Comparison of ENCODE assay signal across 2 cellular contexts in genomic region chr12:120252071-120252906, GRCh38.
TF ChIP-seq lines count a peak whose summit lies in the region.

No MANE protein-coding gene starts in this region.

TF ChIP-seq in HCT116, 20 proteins besides CTCF, POLR2A, EP300 and RAD21:
- TF ChIP-seq ZFX (IDR thresholded peaks at IDR 0.05) = no peak
- TF ChIP-seq CBX3 (IDR thresholded peaks at IDR 0.05; ENCODE audit: low read depth) = no peak
- TF ChIP-seq ATF3 (IDR thresholded peaks at IDR 0.05) = no peak
- no peak for TF ChIP-seq SRF (IDR thresholded peaks at IDR 0.05; ENCODE audit: low read depth)
- no peak for TF ChIP-seq ZBTB33 (IDR thresholded peaks at IDR 0.05; ENCODE audit: extremely low read depth, insufficient replicate concordance, low read length)
- TF ChIP-seq POLR2AphosphoS5 (IDR thresholded peaks at IDR 0.05; ENCODE audit: low read depth, low read length) = no peak
- no peak for TF ChIP-seq ZNF274 (IDR thresholded peaks at IDR 0.05; ENCODE audit: low read depth, low read length)
- TF ChIP-seq, protein P1, sequence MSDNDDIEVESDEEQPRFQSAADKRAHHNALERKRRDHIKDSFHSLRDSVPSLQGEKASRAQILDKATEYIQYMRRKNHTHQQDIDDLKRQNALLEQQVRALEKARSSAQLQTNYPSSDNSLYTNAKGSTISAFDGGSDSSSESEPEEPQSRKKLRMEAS (IDR thresholded peaks at IDR 0.05) = no peak
- no peak for TF ChIP-seq EZH2phosphoT487 (IDR thresholded peaks at IDR 0.05; ENCODE audit: borderline replicate concordance)
- TF ChIP-seq EZH2 (IDR thresholded peaks at IDR 0.05) = no peak
- TF ChIP-seq, protein P2, sequence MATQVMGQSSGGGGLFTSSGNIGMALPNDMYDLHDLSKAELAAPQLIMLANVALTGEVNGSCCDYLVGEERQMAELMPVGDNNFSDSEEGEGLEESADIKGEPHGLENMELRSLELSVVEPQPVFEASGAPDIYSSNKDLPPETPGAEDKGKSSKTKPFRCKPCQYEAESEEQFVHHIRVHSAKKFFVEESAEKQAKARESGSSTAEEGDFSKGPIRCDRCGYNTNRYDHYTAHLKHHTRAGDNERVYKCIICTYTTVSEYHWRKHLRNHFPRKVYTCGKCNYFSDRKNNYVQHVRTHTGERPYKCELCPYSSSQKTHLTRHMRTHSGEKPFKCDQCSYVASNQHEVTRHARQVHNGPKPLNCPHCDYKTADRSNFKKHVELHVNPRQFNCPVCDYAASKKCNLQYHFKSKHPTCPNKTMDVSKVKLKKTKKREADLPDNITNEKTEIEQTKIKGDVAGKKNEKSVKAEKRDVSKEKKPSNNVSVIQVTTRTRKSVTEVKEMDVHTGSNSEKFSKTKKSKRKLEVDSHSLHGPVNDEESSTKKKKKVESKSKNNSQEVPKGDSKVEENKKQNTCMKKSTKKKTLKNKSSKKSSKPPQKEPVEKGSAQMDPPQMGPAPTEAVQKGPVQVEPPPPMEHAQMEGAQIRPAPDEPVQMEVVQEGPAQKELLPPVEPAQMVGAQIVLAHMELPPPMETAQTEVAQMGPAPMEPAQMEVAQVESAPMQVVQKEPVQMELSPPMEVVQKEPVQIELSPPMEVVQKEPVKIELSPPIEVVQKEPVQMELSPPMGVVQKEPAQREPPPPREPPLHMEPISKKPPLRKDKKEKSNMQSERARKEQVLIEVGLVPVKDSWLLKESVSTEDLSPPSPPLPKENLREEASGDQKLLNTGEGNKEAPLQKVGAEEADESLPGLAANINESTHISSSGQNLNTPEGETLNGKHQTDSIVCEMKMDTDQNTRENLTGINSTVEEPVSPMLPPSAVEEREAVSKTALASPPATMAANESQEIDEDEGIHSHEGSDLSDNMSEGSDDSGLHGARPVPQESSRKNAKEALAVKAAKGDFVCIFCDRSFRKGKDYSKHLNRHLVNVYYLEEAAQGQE (IDR thresholded peaks at IDR 0.05; ENCODE audit: low read depth) = no peak
- TF ChIP-seq FOSL1 (IDR thresholded peaks at IDR 0.05; ENCODE audit: low read depth) = no peak
- TF ChIP-seq JUND (IDR thresholded peaks at IDR 0.05) = no peak
TF ChIP-seq in HCT116: peak in this region for 0.

TF ChIP-seq in endothelial cell of umbilical vein, 7 proteins besides CTCF, POLR2A, EP300 and RAD21:
- no peak for TF ChIP-seq GATA2 (IDR thresholded peaks at IDR 0.05; ENCODE audit: insufficient read depth, insufficient read length, low read depth, low read length)
- TF ChIP-seq MYC (IDR thresholded peaks at IDR 0.05; ENCODE audit: low read depth, low read length) = no peak
- no peak for TF ChIP-seq POLR2AphosphoS5 (IDR thresholded peaks at IDR 0.05; ENCODE audit: insufficient read depth, low read depth, low read length)
- no peak for TF ChIP-seq JUN (IDR thresholded peaks at IDR 0.05; ENCODE audit: borderline replicate concordance, insufficient read depth, insufficient read length, low read depth)
- no peak for TF ChIP-seq EZH2 (IDR thresholded peaks at IDR 0.05; ENCODE audit: borderline replicate concordance, low read depth, low read length, severe bottlenecking)
- TF ChIP-seq FOS (IDR thresholded peaks at IDR 0.05; ENCODE audit: borderline replicate concordance, insufficient read depth, low read length) = no peak
- TF ChIP-seq, protein P1 (IDR thresholded peaks at IDR 0.05; ENCODE audit: insufficient read depth, insufficient read length) = no peak
